ENCODE assay signal across 8 cellular contexts in the genomic region with DNA sequence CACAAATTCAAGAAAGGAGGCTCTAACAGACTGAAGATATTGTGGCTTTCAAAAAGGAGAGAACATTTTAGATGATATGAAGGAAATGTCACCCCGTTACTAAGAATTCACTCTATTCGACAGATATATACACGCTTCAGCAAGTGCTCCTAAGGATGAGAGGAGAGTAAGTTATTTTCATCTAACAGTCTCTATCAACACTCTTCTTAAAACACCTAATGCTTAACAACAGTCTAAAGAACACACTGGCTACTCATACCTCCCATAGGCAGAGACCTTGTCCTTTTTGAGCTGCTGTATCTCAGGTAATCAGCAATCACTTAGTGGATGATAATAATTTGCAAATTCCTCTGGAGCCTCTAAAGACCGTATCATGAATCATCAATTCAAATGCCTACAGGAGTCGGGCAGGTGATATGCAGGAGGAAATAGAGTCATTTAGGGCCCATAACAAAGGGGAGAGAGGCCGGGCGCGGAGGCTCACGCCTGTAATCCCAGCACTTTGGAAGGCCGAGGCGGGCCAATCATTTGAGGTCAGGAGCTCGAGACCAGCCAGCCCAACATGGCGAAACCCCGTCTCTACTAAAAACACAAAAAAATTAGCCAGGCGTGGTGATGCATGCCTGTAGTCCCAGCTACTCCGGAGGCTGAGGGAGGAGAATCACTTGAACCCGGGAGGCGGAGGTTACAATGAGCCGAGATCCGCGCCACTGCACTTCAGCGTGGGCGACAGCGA. TPM values are rescaled to one million over a fixed set of nuclear protein-coding genes. Genes with fewer than 3 reads are reported as not detected.
DNase-seq lines count a peak whose midpoint lies in the region; ATAC-seq and TF ChIP-seq lines count a peak whose summit lies in the region.

No MANE protein-coding gene starts in this region.

- H3K9me3 ChIP-seq in fibroblast of lung (ENCODE audit: control insufficient read depth, insufficient read depth, low read depth, low read length) = no peaks in the 10 kb centered on the region
- no peaks in the 10 kb centered on the region for H3K9me3 ChIP-seq in neutrophil

- ATAC-seq in GM19397 (IDR thresholded peaks at IDR 0.05; ENCODE audit: unreplicated experiment) (peak; percentile 4), HG02870 (IDR thresholded peaks at IDR 0.05; ENCODE audit: unreplicated experiment) (no peak)

- no peak for DNase-seq in CD14-positive monocyte (ENCODE audit: low spot score)
- DNase-seq in HT1080 (ENCODE audit: low read depth) = peak; percentile 27
- peak; percentile 28 for DNase-seq in activated CD4-positive, alpha-beta memory T cell treated with anti-CD3 and anti-CD28 coated beads, Interleukin-2, amount 10 ng/mL, durations not matched to agents 7 days and 5 days
- peak in 1 of 2 donors; percentile 20 for DNase-seq in fibroblast of lung (ENCODE audit: low read depth in 2 of 2)
- DNase-seq in NCI-H2196 treated with DMSO at 0.1 percent for 48 hours (lab: John Stamatoyannopoulos, UW; ENCODE audit: unreplicated experiment) = no peak

- intact Hi-C loops in CD14-positive monocyte (cut with micrococcal nuclease) = loop anchor here (5.0 kb wide), 3 partner anchors 46 to 206 kb away; partner anchors contain the start of gene PTBP3 (in 1 of the 2)

- H3K27ac ChIP-seq in fibroblast of lung (ENCODE audit: insufficient read depth, low read length) (peak overlapping the region; percentile 99), neutrophil (peak overlapping the region; percentile 94)

- H3K79me2 ChIP-seq in fibroblast of lung (ENCODE audit: control insufficient read depth, insufficient read depth, low read length) = peaks cover 24% of the 10 kb centered on the region

- H4K20me1 ChIP-seq in fibroblast of lung (ENCODE audit: control insufficient read depth, extremely low read depth, insufficient read depth, low read length) = no peaks in the 10 kb centered on the region

- H3K4me1 ChIP-seq in fibroblast of lung (ENCODE audit: control insufficient read depth, extremely low read depth, insufficient read depth, low read length) (no peaks in the 10 kb centered on the region), neutrophil (ENCODE audit: control insufficient read depth in 1 of 2, insufficient read depth in 1 of 2, low read depth in 1 of 2, low read length in 1 of 2) (peaks cover 48 to 50% of the 10 kb centered on the region in 2 experiments)

- peaks cover 51% of the 10 kb centered on the region for H3K4me1 Mint-ChIP-seq in CD14-positive monocyte
- H3K4me1 Mint-ChIP-seq in activated CD4-positive, alpha-beta memory T cell treated with anti-CD3 and anti-CD28 coated beads, Interleukin-2, amount 10 ng/mL, durations not matched to agents 7 days and 5 days = peaks cover 42% of the 10 kb centered on the region

- H3K9me3 Mint-ChIP-seq in CD14-positive monocyte = peaks cover 0 to 9% (median 2%) of the 10 kb centered on the region in 7 donors
- peaks cover 2% of the 10 kb centered on the region for H3K9me3 Mint-ChIP-seq in activated CD4-positive, alpha-beta memory T cell treated with anti-CD3 and anti-CD28 coated beads, Interleukin-2, amount 10 ng/mL, durations not matched to agents 7 days and 5 days

- H3K4me3 Mint-ChIP-seq in CD14-positive monocyte = peak overlapping the region; percentile 95 to 99
- H3K4me3 Mint-ChIP-seq in activated CD4-positive, alpha-beta memory T cell treated with anti-CD3 and anti-CD28 coated beads, Interleukin-2, amount 10 ng/mL, durations not matched to agents 7 days and 5 days = peak overlapping the region; percentile 93

- TF ChIP-seq CTCF in CD14-positive monocyte (IDR thresholded peaks at IDR 0.05) = no peak
- no peak for TF ChIP-seq CTCF in fibroblast of lung (conservative IDR thresholded peaks at IDR 0.05 in 1 of 2, IDR thresholded peaks at IDR 0.05 in 1 of 2; ENCODE audit: low read depth in 1 of 2, low read length in 2 of 2)
- TF ChIP-seq CTCF in neutrophil (IDR thresholded peaks at IDR 0.05) = no peak

- POLR2A ChIA-PET in activated CD4-positive, alpha-beta memory T cell treated with anti-CD3 and anti-CD28 coated beads, Interleukin-2, amount 10 ng/mL, durations not matched to agents 7 days and 5 days (lab: Charles Lee) = interaction anchor here (0.7 to 4.6 kb wide), 30 partner anchors 9 to 1023 kb away, joined by 3 to 63 read pairs (median 4); partner anchors contain the start of genes DNAJC25, INIP, KIAA1958 and PTBP3

- peak overlapping the region; percentile 98 to 100 (median 99) for H3K27ac Mint-ChIP-seq in CD14-positive monocyte
- H3K27ac Mint-ChIP-seq in activated CD4-positive, alpha-beta memory T cell treated with anti-CD3 and anti-CD28 coated beads, Interleukin-2, amount 10 ng/mL, durations not matched to agents 7 days and 5 days = peak overlapping the region; percentile 95

- H3K36me3 ChIP-seq in fibroblast of lung (ENCODE audit: control insufficient read depth, insufficient read depth, low read length) (no peaks in the 10 kb centered on the region), neutrophil (no peaks in the 10 kb centered on the region)

- peaks cover 7 to 14% of the 10 kb centered on the region in 2 donors for H3K36me3 Mint-ChIP-seq in CD14-positive monocyte
- peaks cover 14% of the 10 kb centered on the region for H3K36me3 Mint-ChIP-seq in activated CD4-positive, alpha-beta memory T cell treated with anti-CD3 and anti-CD28 coated beads, Interleukin-2, amount 10 ng/mL, durations not matched to agents 7 days and 5 days (ENCODE audit: low read depth)

- peak overlapping the region; percentile 97 for H2AFZ ChIP-seq in fibroblast of lung (ENCODE audit: low read length)

- no peaks in the 10 kb centered on the region for H3K27me3 ChIP-seq in fibroblast of lung (ENCODE audit: control insufficient read depth, insufficient read depth, low read length)
- no peaks in the 10 kb centered on the region for H3K27me3 ChIP-seq in neutrophil

- peak overlapping the region; percentile 98 for H3K9ac ChIP-seq in fibroblast of lung (ENCODE audit: insufficient read depth, low read length)

- H3K4me3 ChIP-seq in fibroblast of lung (replicated peaks in 1 of 4; ENCODE audit: control extremely low read depth in 1 of 4, insufficient read depth in 1 of 4, low read depth in 3 of 4, low read length in 4 of 4) (peak overlapping the region; percentile 89 to 99 (median 91)), neutrophil (ENCODE audit: low read depth in 1 of 2, low read length in 1 of 2) (peak overlapping the region; percentile 83 to 91)

- peak overlapping the region; percentile 55 for H3K4me2 ChIP-seq in fibroblast of lung (ENCODE audit: extremely low read depth, insufficient read depth, low read length)

- H3K27me3 Mint-ChIP-seq in CD14-positive monocyte (ENCODE audit: low read depth in 3 of 3) = no peaks in the 10 kb centered on the region
- H3K27me3 Mint-ChIP-seq in activated CD4-positive, alpha-beta memory T cell treated with anti-CD3 and anti-CD28 coated beads, Interleukin-2, amount 10 ng/mL, durations not matched to agents 7 days and 5 days = no peaks in the 10 kb centered on the region

- CTCF ChIA-PET in activated CD4-positive, alpha-beta memory T cell treated with anti-CD3 and anti-CD28 coated beads, Interleukin-2, amount 10 ng/mL, durations not matched to agents 7 days and 5 days (lab: Charles Lee) = interaction anchor here (0.7 to 3.1 kb wide), 14 partner anchors 9 to 441 kb away, joined by 3 to 21 read pairs (median 4); partner anchors contain the start of genes INIP and PTBP3

RNA-seq across cellular contexts. Expression of gene HSDL2, which starts 1.3 kb away (rescaled TPM):
- 10 to 100 TPM; 26.9 to 34.8 TPM for polyA plus RNA-seq in CD14-positive monocyte
- 14.4 and 21.6 TPM in 2 replicates for total RNA-seq in HT1080 (2014; rRNA removed; shearing (Covaris generic))
- 22.8 and 26.2 TPM in 2 replicates for polyA plus RNA-seq in HT1080 (2015; cell fraction: cytosol; rRNA removed)
- 23.4 and 29.2 TPM in 2 replicates for polyA plus RNA-seq in HT1080 (2015; cell fraction: nucleus; rRNA removed)
- 10 to 100 TPM; 18.4 to 19.4 TPM for total RNA-seq in activated CD4-positive, alpha-beta memory T cell treated with anti-CD3 and anti-CD28 coated beads, Interleukin-2, amount 10 ng/mL, durations not matched to agents 7 days and 5 days
- 39.3 and 49.9 TPM in 2 replicates for total RNA-seq in fibroblast of lung
- polyA plus RNA-seq in fibroblast of lung = 33.1 and 47.9 TPM in 2 replicates
- 27.5 and 35.1 TPM in 2 replicates for polyA plus RNA-seq in fibroblast of lung (2012)
- polyA minus RNA-seq in fibroblast of lung (ENCODE audit: low replicate concordance) = 3.5 and 7.9 TPM in 2 replicates

RNA-seq across cellular contexts. Expression of gene PTBP3, which starts 45.2 kb away (rescaled TPM):
- polyA plus RNA-seq in CD14-positive monocyte (10 to 100 TPM; 51.4 to 68.3 TPM), fibroblast of lung (22.7 and 28.7 TPM in 2 replicates)
- total RNA-seq in HT1080 (2014; rRNA removed; shearing (Covaris generic)) = 19.4 and 49.5 TPM in 2 replicates
- polyA plus RNA-seq in HT1080 (2015; cell fraction: cytosol; rRNA removed) = 37.0 and 50.2 TPM in 2 replicates
- 40.3 and 50.0 TPM in 2 replicates for polyA plus RNA-seq in HT1080 (2015; cell fraction: nucleus; rRNA removed)
- total RNA-seq in activated CD4-positive, alpha-beta memory T cell treated with anti-CD3 and anti-CD28 coated beads, Interleukin-2, amount 10 ng/mL, durations not matched to agents 7 days and 5 days = 100 to 1,000 TPM; 177 TPM
- 16.7 and 17.2 TPM in 2 replicates for total RNA-seq in fibroblast of lung
- 10.6 and 15.9 TPM in 2 replicates for polyA plus RNA-seq in fibroblast of lung (2012)
- polyA minus RNA-seq in fibroblast of lung (ENCODE audit: low replicate concordance) = 15.7 and 16.8 TPM in 2 replicates

Comparison
In these comparisons a context has a peak if more than half of its experiments do, and no peak if none do; other contexts are left out.
1. DNase-seq: peak in HT1080 (single experiment) and activated CD4-positive, alpha-beta memory T cell treated with anti-CD3 and anti-CD28 coated beads, Interleukin-2, amount 10 ng/mL, durations not matched to agents 7 days and 5 days (single experiment); none in CD14-positive monocyte (single experiment) and NCI-H2196 treated with DMSO at 0.1 percent for 48 hours (single experiment).